ENCODE assay signal across 12 cellular contexts in the genomic region with DNA sequence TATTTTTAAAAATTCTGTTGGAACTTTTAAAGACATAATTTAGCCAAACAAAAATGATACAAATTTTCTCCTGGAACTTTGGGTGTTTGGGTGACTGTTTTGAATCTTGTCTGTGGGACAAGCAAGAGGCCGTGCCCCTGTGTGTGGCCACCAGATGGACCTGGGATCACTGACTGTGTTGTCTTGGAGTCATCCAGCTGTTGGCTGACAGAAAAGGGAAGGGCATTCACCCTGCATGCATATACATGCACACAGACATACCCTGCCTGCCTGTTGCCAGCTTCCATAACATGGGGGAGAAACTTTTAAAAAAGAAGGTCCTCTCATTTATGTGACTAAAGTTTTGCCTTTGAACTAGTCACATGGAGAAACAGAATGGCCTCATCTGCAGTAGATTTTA.
A peak's percentile ranks its signal among the peaks of the same experiment; 100 is the strongest.
DNase-seq lines count a peak whose midpoint lies in the region; ATAC-seq and TF ChIP-seq lines count a peak whose summit lies in the region.
"Had no signal": no experiment of that assay in that cellular context is flagged by ENCODE, and none has a peak within 500 bp of the region (broad histone marks: within the 10 kb centered on the region; RNA-seq: fewer than 3 reads in every experiment).

No MANE protein-coding gene starts in this region.

- no peaks in the 10 kb centered on the region for H3K36me3 ChIP-seq in SK-N-SH (replicated peaks in 1 of 2; ENCODE audit: control insufficient read depth in 1 of 2, insufficient read depth in 2 of 2, low read length in 1 of 2)

- no peaks in the 10 kb centered on the region for H3K27me3 ChIP-seq in SK-N-SH (ENCODE audit: insufficient read depth)

- H3K9me3 ChIP-seq in SK-N-SH = no peaks in the 10 kb centered on the region; the same call in 1 of the 2 replicates

- CTCF ChIA-PET in SK-N-SH (lab: Yijun Ruan, JAX) = interaction anchor here (1.0 to 2.6 kb wide), 3 partner anchors 269 to 273 kb away, joined by 3 to 9 read pairs (median 6); no protein-coding TSS in a partner anchor

- no peak for TF ChIP-seq RAD21 in SK-N-SH (IDR thresholded peaks at IDR 0.05; ENCODE audit: low read length)

- POLR2A ChIA-PET in SK-N-SH (lab: Yijun Ruan, JAX) = no interaction called here

- WGBS in SK-N-SH (ENCODE audit: low lambda C conversion rate) = 80% methylated on average over 1 of the region's 1 CpG

- DNase-seq in SK-N-SH (no peak), RPMI7951 (ENCODE audit: low read depth) (peak; percentile 5), SKM-1 (lab: John Stamatoyannopoulos, UW; ENCODE audit: unreplicated experiment) (no peak), NCI-H69 (lab: John Stamatoyannopoulos, UW) (no peak), NCI-H446 (lab: John Stamatoyannopoulos, UW) (no peak)
- DNase-seq in central memory CD4-positive, alpha-beta T cell = no peak
- DNase-seq: activated CD4-positive, alpha-beta T cell treated with anti-CD3 and anti-CD28 coated beads, Interleukin-2, amount 10 ng/mL, durations not matched to agents 24 days and 14 days; CD4-positive, alpha-beta memory T cell; effector CD4-positive, alpha-beta T cell; MV-4-11 had no signal

- H3K27ac ChIP-seq in SK-N-SH (ENCODE audit: low read depth in 2 of 2, low read length in 1 of 2) = peak overlapping the region in 1 of 2 experiments; percentile 72; a peak in 2 of 4 replicates

- 0 out of 2 replicates have a peak overlapping the region, but pooled peaks have one; percentile 67 for H2AFZ ChIP-seq in SK-N-SH (ENCODE audit: low read depth)

- TF ChIP-seq CTCF in SK-N-SH (IDR thresholded peaks at IDR 0.05) = no peak

- no peaks in the 10 kb centered on the region for H3K79me2 ChIP-seq in SK-N-SH (ENCODE audit: insufficient read depth)

- no peak for TF ChIP-seq EP300 in SK-N-SH (IDR thresholded peaks at IDR 0.05; ENCODE audit: borderline replicate concordance in 1 of 2, low read depth in 1 of 2, low read length in 1 of 2)

- H3K9me2 ChIP-seq in SK-N-SH = no peaks in the 10 kb centered on the region

- peaks cover 19% of the 10 kb centered on the region for H3F3A ChIP-seq in SK-N-SH (replicated peaks; ENCODE audit: insufficient read depth)

- H3K4me1 ChIP-seq in SK-N-SH (ENCODE audit: control insufficient read depth in 1 of 2, insufficient read depth in 2 of 2, low read depth in 1 of 2, low read length in 1 of 2) = peaks cover 5% of the 10 kb centered on the region in 2 experiments; a peak in 1 of 4 replicates

- no peak overlapping the region; a peak in 1 of 4 replicates for H3K4me3 ChIP-seq in SK-N-SH (ENCODE audit: low read depth in 2 of 2, low read length in 1 of 2)

- ATAC-seq in SK-N-SH treated with all-trans-retinoic acid at 6 μM for 48 hours (no peak), HG02798 (IDR thresholded peaks at IDR 0.05; ENCODE audit: poor library complexity, unreplicated experiment) (peak; percentile 20)

- no peaks in the 10 kb centered on the region for H4K20me1 ChIP-seq in SK-N-SH (ENCODE audit: insufficient read depth)

- peak overlapping the region; percentile 78 for H3K4me2 ChIP-seq in SK-N-SH

- no peak overlapping the region for H3K9ac ChIP-seq in SK-N-SH

TF ChIP-seq in SK-N-SH, 30 proteins besides CTCF, POLR2A, EP300 and RAD21:
- TF ChIP-seq SMC3 (IDR thresholded peaks at IDR 0.05; ENCODE audit: low read depth, low read length) = no peak
- TF ChIP-seq, protein P1, sequence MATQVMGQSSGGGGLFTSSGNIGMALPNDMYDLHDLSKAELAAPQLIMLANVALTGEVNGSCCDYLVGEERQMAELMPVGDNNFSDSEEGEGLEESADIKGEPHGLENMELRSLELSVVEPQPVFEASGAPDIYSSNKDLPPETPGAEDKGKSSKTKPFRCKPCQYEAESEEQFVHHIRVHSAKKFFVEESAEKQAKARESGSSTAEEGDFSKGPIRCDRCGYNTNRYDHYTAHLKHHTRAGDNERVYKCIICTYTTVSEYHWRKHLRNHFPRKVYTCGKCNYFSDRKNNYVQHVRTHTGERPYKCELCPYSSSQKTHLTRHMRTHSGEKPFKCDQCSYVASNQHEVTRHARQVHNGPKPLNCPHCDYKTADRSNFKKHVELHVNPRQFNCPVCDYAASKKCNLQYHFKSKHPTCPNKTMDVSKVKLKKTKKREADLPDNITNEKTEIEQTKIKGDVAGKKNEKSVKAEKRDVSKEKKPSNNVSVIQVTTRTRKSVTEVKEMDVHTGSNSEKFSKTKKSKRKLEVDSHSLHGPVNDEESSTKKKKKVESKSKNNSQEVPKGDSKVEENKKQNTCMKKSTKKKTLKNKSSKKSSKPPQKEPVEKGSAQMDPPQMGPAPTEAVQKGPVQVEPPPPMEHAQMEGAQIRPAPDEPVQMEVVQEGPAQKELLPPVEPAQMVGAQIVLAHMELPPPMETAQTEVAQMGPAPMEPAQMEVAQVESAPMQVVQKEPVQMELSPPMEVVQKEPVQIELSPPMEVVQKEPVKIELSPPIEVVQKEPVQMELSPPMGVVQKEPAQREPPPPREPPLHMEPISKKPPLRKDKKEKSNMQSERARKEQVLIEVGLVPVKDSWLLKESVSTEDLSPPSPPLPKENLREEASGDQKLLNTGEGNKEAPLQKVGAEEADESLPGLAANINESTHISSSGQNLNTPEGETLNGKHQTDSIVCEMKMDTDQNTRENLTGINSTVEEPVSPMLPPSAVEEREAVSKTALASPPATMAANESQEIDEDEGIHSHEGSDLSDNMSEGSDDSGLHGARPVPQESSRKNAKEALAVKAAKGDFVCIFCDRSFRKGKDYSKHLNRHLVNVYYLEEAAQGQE (IDR thresholded peaks at IDR 0.05; ENCODE audit: low read depth, low read length) = no peak

TF ChIP-seq in SK-N-SH treated with all-trans-retinoic acid at 6 μM for 48 hours, 23 proteins besides CTCF, POLR2A, EP300 and RAD21 (continues in another document):
- TF ChIP-seq ARNTL (CRISPR knock-in tag; IDR thresholded peaks at IDR 0.05; ENCODE audit: borderline replicate concordance, low read depth) (no peak), BACH2 (CRISPR knock-in tag; IDR thresholded peaks at IDR 0.05; ENCODE audit: borderline replicate concordance) (no peak), SNAI2 (CRISPR knock-in tag; IDR thresholded peaks at IDR 0.05) (no peak), GLIS3 (CRISPR knock-in tag; IDR thresholded peaks at IDR 0.05) (no peak), ZFP3 (CRISPR knock-in tag; IDR thresholded peaks at IDR 0.05) (no peak), ISL1 (CRISPR knock-in tag; IDR thresholded peaks at IDR 0.05) (no peak), ZNF8 (CRISPR knock-in tag; IDR thresholded peaks at IDR 0.05) (no peak), ZFP30 (CRISPR knock-in tag; IDR thresholded peaks at IDR 0.05) (no peak), RARB (CRISPR knock-in tag; IDR thresholded peaks at IDR 0.05) (no peak), ZC3H10 (CRISPR knock-in tag; IDR thresholded peaks at IDR 0.05) (no peak), PPARA (CRISPR knock-in tag; IDR thresholded peaks at IDR 0.05; ENCODE audit: borderline replicate concordance) (no peak), OSR1 (CRISPR knock-in tag; IDR thresholded peaks at IDR 0.05) (no peak)
- TF ChIP-seq, protein P2, sequence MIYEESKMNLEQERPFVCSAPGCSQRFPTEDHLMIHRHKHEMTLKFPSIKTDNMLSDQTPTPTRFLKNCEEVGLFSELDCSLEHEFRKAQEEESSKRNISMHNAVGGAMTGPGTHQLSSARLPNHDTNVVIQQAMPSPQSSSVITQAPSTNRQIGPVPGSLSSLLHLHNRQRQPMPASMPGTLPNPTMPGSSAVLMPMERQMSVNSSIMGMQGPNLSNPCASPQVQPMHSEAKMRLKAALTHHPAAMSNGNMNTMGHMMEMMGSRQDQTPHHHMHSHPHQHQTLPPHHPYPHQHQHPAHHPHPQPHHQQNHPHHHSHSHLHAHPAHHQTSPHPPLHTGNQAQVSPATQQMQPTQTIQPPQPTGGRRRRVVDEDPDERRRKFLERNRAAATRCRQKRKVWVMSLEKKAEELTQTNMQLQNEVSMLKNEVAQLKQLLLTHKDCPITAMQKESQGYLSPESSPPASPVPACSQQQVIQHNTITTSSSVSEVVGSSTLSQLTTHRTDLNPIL (CRISPR knock-in tag; IDR thresholded peaks at IDR 0.05; ENCODE audit: low read depth) = no peak
- TF ChIP-seq, protein P3, sequence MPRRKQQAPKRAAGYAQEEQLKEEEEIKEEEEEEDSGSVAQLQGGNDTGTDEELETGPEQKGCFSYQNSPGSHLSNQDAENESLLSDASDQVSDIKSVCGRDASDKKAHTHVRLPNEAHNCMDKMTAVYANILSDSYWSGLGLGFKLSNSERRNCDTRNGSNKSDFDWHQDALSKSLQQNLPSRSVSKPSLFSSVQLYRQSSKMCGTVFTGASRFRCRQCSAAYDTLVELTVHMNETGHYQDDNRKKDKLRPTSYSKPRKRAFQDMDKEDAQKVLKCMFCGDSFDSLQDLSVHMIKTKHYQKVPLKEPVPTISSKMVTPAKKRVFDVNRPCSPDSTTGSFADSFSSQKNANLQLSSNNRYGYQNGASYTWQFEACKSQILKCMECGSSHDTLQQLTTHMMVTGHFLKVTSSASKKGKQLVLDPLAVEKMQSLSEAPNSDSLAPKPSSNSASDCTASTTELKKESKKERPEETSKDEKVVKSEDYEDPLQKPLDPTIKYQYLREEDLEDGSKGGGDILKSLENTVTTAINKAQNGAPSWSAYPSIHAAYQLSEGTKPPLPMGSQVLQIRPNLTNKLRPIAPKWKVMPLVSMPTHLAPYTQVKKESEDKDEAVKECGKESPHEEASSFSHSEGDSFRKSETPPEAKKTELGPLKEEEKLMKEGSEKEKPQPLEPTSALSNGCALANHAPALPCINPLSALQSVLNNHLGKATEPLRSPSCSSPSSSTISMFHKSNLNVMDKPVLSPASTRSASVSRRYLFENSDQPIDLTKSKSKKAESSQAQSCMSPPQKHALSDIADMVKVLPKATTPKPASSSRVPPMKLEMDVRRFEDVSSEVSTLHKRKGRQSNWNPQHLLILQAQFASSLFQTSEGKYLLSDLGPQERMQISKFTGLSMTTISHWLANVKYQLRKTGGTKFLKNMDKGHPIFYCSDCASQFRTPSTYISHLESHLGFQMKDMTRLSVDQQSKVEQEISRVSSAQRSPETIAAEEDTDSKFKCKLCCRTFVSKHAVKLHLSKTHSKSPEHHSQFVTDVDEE (CRISPR knock-in tag; IDR thresholded peaks at IDR 0.05) = no peak
- TF ChIP-seq, protein P4, sequence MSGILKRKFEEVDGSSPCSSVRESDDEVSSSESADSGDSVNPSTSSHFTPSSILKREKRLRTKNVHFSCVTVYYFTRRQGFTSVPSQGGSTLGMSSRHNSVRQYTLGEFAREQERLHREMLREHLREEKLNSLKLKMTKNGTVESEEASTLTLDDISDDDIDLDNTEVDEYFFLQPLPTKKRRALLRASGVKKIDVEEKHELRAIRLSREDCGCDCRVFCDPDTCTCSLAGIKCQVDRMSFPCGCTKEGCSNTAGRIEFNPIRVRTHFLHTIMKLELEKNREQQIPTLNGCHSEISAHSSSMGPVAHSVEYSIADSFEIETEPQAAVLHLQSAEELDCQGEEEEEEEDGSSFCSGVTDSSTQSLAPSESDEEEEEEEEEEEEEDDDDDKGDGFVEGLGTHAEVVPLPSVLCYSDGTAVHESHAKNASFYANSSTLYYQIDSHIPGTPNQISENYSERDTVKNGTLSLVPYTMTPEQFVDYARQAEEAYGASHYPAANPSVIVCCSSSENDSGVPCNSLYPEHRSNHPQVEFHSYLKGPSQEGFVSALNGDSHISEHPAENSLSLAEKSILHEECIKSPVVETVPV (CRISPR knock-in tag; IDR thresholded peaks at IDR 0.05) = no peak
